In the genomic region with DNA sequence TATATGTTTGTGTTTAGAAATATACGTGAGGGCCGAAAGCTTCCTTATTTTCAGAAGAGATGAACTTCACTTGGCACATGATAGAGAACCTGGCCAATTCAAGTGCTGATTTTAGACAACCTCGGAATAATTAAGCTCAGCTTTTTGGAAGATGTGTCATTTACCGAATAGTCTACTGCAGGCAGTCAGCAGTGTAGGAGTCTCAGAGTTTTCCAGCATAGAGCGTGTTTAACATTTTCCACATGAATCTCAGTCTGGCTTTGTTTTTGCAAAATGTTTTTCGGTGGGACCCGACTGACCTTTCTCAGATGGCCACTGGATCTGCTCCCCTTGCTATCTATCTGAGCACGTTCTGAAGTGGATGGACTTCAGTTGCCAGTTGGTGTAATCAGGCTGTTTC, we compare ENCODE assay signal across 1 cellular context.
TF ChIP-seq lines count a peak whose summit lies in the region.

No MANE protein-coding gene starts in this region.

TF ChIP-seq in SK-N-SH, 30 proteins besides CTCF, POLR2A, EP300 and RAD21 (continued from another document):
- TF ChIP-seq GABPA (IDR thresholded peaks at IDR 0.05; ENCODE audit: low read depth) (no peak), MAX (IDR thresholded peaks at IDR 0.05; ENCODE audit: low read depth) (no peak), FOXM1 (IDR thresholded peaks at IDR 0.05; ENCODE audit: low read depth) (no peak), YY1 (IDR thresholded peaks at IDR 0.05; ENCODE audit: low read depth) (no peak), TCF12 (IDR thresholded peaks at IDR 0.05) (no peak), CHD2 (IDR thresholded peaks at IDR 0.05; ENCODE audit: low read length, partially characterized antibody) (no peak), FOXJ3 (CRISPR knock-in tag; IDR thresholded peaks at IDR 0.05) (no peak), USF1 (IDR thresholded peaks at IDR 0.05; ENCODE audit: borderline replicate concordance, low read depth) (no peak), FOSL2 (IDR thresholded peaks at IDR 0.05; ENCODE audit: borderline replicate concordance, low read depth) (no peak), REST (IDR thresholded peaks at IDR 0.05; ENCODE audit: low read depth, low read length) (no peak), TAF1 (IDR thresholded peaks at IDR 0.05; ENCODE audit: borderline replicate concordance, low read depth, low read length) (no peak), GATA2 (CRISPR knock-in tag; IDR thresholded peaks at IDR 0.05) (no peak)
